In the genomic region with DNA sequence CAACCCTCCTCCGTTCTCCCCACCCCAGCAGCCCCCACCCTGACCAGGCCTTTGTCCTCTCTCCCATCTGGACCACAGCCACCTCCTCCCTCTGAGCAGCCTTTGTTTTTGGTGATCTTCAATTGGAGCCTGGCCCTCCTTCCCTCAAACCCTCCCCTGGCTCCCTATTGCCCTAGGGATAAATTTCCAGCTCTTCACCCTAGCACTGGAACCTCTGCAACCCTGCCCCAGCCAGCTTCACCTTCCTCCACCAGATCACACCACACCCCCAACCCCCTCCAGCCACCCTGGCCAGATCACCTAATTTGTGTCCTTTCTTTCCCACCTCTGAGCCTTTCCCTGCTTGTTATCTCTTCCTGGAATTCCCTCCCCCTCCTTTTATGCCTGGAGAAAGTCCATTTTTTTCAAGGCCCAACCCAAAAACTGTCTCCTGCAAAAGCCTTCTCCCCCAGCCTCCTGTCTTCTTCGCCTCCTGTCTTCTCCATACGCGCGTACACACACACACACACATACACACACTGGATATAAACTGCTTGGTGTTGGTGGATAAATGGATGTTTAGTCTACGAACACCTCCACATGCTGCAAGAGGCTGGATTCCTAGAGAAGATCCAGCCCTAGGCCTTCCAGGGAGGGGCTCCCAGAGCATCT, we compare ENCODE assay signal across 9 cellular contexts. TPM values are rescaled to one million over a fixed set of nuclear protein-coding genes. Genes with fewer than 3 reads are reported as not detected.
DNase-seq lines count a peak whose midpoint lies in the region; ATAC-seq, FAIRE-seq and TF ChIP-seq lines count a peak whose summit lies in the region.
"Had no signal": no experiment of that assay in that cellular context is flagged by ENCODE, and none has a peak within 500 bp of the region (broad histone marks: within the 10 kb centered on the region; RNA-seq: fewer than 3 reads in every experiment).

No MANE protein-coding gene starts in this region.

- H3K4me2 ChIP-seq in astrocyte (ENCODE audit: low read length), result peak overlapping the region; percentile 98

- H3K79me2 ChIP-seq in astrocyte (ENCODE audit: insufficient read depth, low read length), result no peaks in the 10 kb centered on the region

- DNase-seq in activated T-cell treated with anti-CD3 and anti-CD28 coated beads, Interleukin-2, amount 50 U/mL, for 4 hours, result no peak
- DNase-seq in activated T-cell treated with anti-CD3 and anti-CD28 coated beads, Interleukin-2, amount 50 U/mL, for 48 hours, result no peak
- DNase-seq in astrocyte (ENCODE audit: low read depth), result peak; percentile 25
- peak; percentile 47 for DNase-seq in medulla oblongata (ENCODE audit: extremely low spot score)
- no peak for DNase-seq in tibial nerve (ENCODE audit: low spot score in 2 of 2)
- no peak for DNase-seq in glomerular visceral epithelial cell (ENCODE audit: extremely low spot score)
- DNase-seq in middle frontal gyrus (ENCODE audit: extremely low spot score, low spot score), result no peak
- no peak for DNase-seq in left lobe of liver (ENCODE audit: low spot score)
- DNase-seq: DMS79 had no signal

- TF ChIP-seq POLR2A in tibial nerve (IDR thresholded peaks at IDR 0.05), result no peak

- H3K4me3 Mint-ChIP-seq in activated T-cell treated with anti-CD3 and anti-CD28 coated beads, Interleukin-2, amount 50 U/mL, for 4 hours, result peak overlapping the region; percentile 86
- H3K4me3 Mint-ChIP-seq in astrocyte (ENCODE audit: unreplicated experiment), result peak overlapping the region; percentile 86

- TF ChIP-seq EP300 in tibial nerve (IDR thresholded peaks at IDR 0.05), result no peak

- H3K36me3 ChIP-seq in astrocyte (ENCODE audit: insufficient read depth, low read length), result no peaks in the 10 kb centered on the region
- no peaks in the 10 kb centered on the region for H3K36me3 ChIP-seq in tibial nerve

- ATAC-seq in activated T-cell treated with anti-CD3 and anti-CD28 coated beads, Interleukin-2, amount 50 U/mL, for 4 hours, result no peak
- no peak for ATAC-seq in left lobe of liver

- H3K27ac ChIP-seq in astrocyte (ENCODE audit: low read depth, low read length), result no peak overlapping the region
- peak overlapping the region in 3 of 4 donors; percentile 76 to 98 (median 89) for H3K27ac ChIP-seq in tibial nerve

- H3K27me3 Mint-ChIP-seq in activated T-cell treated with anti-CD3 and anti-CD28 coated beads, Interleukin-2, amount 50 U/mL, for 4 hours (ENCODE audit: low read depth), result no peaks in the 10 kb centered on the region
- peaks cover 72% of the 10 kb centered on the region for H3K27me3 Mint-ChIP-seq in astrocyte (ENCODE audit: low read depth, unreplicated experiment)

- 40 to 45% methylated on average over 6 of the region's 6 CpGs for WGBS in tibial nerve, 2 donors

- H4K20me1 ChIP-seq in astrocyte (ENCODE audit: insufficient read depth, low read length), result no peaks in the 10 kb centered on the region

- H3K9me3 ChIP-seq in astrocyte (ENCODE audit: insufficient read depth, low read depth, low read length) (no peaks in the 10 kb centered on the region), tibial nerve (no peaks in the 10 kb centered on the region)

- H3K27ac Mint-ChIP-seq in astrocyte (ENCODE audit: unreplicated experiment), result peak overlapping the region; percentile 68

- no peak for FAIRE-seq in astrocyte (lab: Jason Lieb, UNC)

- H3K9ac ChIP-seq in astrocyte (ENCODE audit: low read length), result no peak overlapping the region

- H2AFZ ChIP-seq in astrocyte (ENCODE audit: low read depth, low read length), result peak overlapping the region; percentile 82

- H3K9me3 Mint-ChIP-seq in activated T-cell treated with anti-CD3 and anti-CD28 coated beads, Interleukin-2, amount 50 U/mL, for 4 hours, result no peaks in the 10 kb centered on the region
- peaks cover 4% of the 10 kb centered on the region for H3K9me3 Mint-ChIP-seq in astrocyte (ENCODE audit: unreplicated experiment)

- no peak for TF ChIP-seq CTCF in astrocyte (IDR thresholded peaks at IDR 0.05; ENCODE audit: insufficient read depth, low read depth, low read length)
- no peak for TF ChIP-seq CTCF in tibial nerve (IDR thresholded peaks at IDR 0.05)

- no peaks in the 10 kb centered on the region for H3K36me3 Mint-ChIP-seq in activated T-cell treated with anti-CD3 and anti-CD28 coated beads, Interleukin-2, amount 50 U/mL, for 4 hours (ENCODE audit: insufficient read depth)
- H3K36me3 Mint-ChIP-seq in astrocyte (ENCODE audit: low read depth, unreplicated experiment), result no peaks in the 10 kb centered on the region

- peaks cover 19% of the 10 kb centered on the region for H3K4me1 ChIP-seq in astrocyte (ENCODE audit: insufficient read depth, low read length)
- peaks cover 0 to 45% (median 15%) of the 10 kb centered on the region in 4 donors for H3K4me1 ChIP-seq in tibial nerve

- peak overlapping the region; percentile 67 for H3K4me3 ChIP-seq in astrocyte (ENCODE audit: insufficient read depth, low read depth, low read length)
- H3K4me3 ChIP-seq in tibial nerve, result peak overlapping the region in 2 of 4 donors; percentile 30 to 59

- H3K4me1 Mint-ChIP-seq in activated T-cell treated with anti-CD3 and anti-CD28 coated beads, Interleukin-2, amount 50 U/mL, for 4 hours (ENCODE audit: low read depth), result peaks cover 28% of the 10 kb centered on the region
- H3K4me1 Mint-ChIP-seq in astrocyte (ENCODE audit: low read depth, unreplicated experiment), result peaks cover 12% of the 10 kb centered on the region

- H3K27me3 ChIP-seq in astrocyte (ENCODE audit: insufficient read depth, low read length) (peaks cover 24% of the 10 kb centered on the region), tibial nerve (no peaks in the 10 kb centered on the region)

RNA-seq across cellular contexts. Expression of gene TLE2, which starts 5.2 kb away (rescaled TPM):
- 1 to 10 TPM; 4.8 to 5.9 (median 5.7) TPM for total RNA-seq in activated T-cell treated with anti-CD3 and anti-CD28 coated beads, Interleukin-2, amount 50 U/mL, for 4 hours
- total RNA-seq in astrocyte (0.48 and 0.79 TPM in 2 replicates), tibial nerve (100 to 1,000 TPM in 3 of 4 donors, 10 to 100 TPM in 1; 87.5 to 184 (median 122) TPM), left lobe of liver (12.8 TPM)

RNA-seq across cellular contexts. Expression of gene TLE5, which starts 28.0 kb away (rescaled TPM):
- 100 to 1,000 TPM; 232 to 275 (median 258) TPM for total RNA-seq in activated T-cell treated with anti-CD3 and anti-CD28 coated beads, Interleukin-2, amount 50 U/mL, for 4 hours
- total RNA-seq in astrocyte, result 200 and 210 TPM in 2 replicates
- total RNA-seq in tibial nerve, result 1,000 to 10,000 TPM in 1 of 4 donors, 100 to 1,000 TPM in 3; 449 to 1,111 (median 479) TPM
- 153 TPM for total RNA-seq in left lobe of liver

RNA-seq across cellular contexts. Expression of gene TLE6, which starts 57.0 kb away (rescaled TPM):
- total RNA-seq in activated T-cell treated with anti-CD3 and anti-CD28 coated beads, Interleukin-2, amount 50 U/mL, for 4 hours, result under 1 TPM in 2 of 3 donors, not detected in 1; 0.16 to 0.90 TPM
- total RNA-seq in astrocyte (0.11 TPM in 1 of 2 replicates, not detected in the other), tibial nerve (10 to 100 TPM in 1 of 4 donors, 1 to 10 TPM in 1, under 1 TPM in 2; 0.44 to 13.5 (median 2.7) TPM), left lobe of liver (3.6 TPM)

RNA-seq across cellular contexts. Expression of gene GNA11, which starts 59.8 kb away (rescaled TPM):
- 10 to 100 TPM in 2 of 3 donors, 1 to 10 TPM in 1; 8.0 to 13.5 (median 11.0) TPM for total RNA-seq in activated T-cell treated with anti-CD3 and anti-CD28 coated beads, Interleukin-2, amount 50 U/mL, for 4 hours
- total RNA-seq in astrocyte, result 39.9 and 41.0 TPM in 2 replicates
- total RNA-seq in tibial nerve, result 100 to 1,000 TPM in 3 of 4 donors, 10 to 100 TPM in 1; 65.1 to 114 (median 107) TPM
- 22.8 TPM for total RNA-seq in left lobe of liver

Comparison
In these comparisons a context has a peak if more than half of its experiments do, and no peak if none do; other contexts are left out.
1. DNase-seq: peak in astrocyte (single experiment) and medulla oblongata (single experiment); none in activated T-cell treated with anti-CD3 and anti-CD28 coated beads, Interleukin-2, amount 50 U/mL, for 4 hours (single experiment), activated T-cell treated with anti-CD3 and anti-CD28 coated beads, Interleukin-2, amount 50 U/mL, for 48 hours (0 of 2), tibial nerve (0 of 2), glomerular visceral epithelial cell (single experiment), middle frontal gyrus (single experiment) and left lobe of liver (single experiment).